Comparison of ENCODE assay signal across 8 cellular contexts in genomic region chr19:43463381-43464088, GRCh38. TPM values are rescaled to one million over a fixed set of nuclear protein-coding genes. Genes with fewer than 3 reads are reported as not detected.
DNase-seq lines count a peak whose midpoint lies in the region; ATAC-seq and TF ChIP-seq lines count a peak whose summit lies in the region.

No MANE protein-coding gene starts in this region.

- H3K4me2 ChIP-seq in PC-9, result peak overlapping the region; percentile 95

- ATAC-seq in GM21423 (IDR thresholded peaks at IDR 0.05; ENCODE audit: unreplicated experiment), result peak; percentile 85

- H3K9ac ChIP-seq in HUES48 (ENCODE audit: low read depth, low read length), result peak overlapping the region; percentile 46; the same call in 1 of the 2 replicates

- peaks cover 15% of the 10 kb centered on the region for H3K79me2 ChIP-seq in PC-9 (ENCODE audit: low read depth)

- TF ChIP-seq CTCF in PC-9 (conservative IDR thresholded peaks at IDR 0.05) (no peak), esophagus squamous epithelium (IDR thresholded peaks at IDR 0.05) (peak in 1 of 6 experiments; percentile 9)

- 0% methylated on average over 20 to 21 of the region's 54 CpGs for WGBS in esophagus squamous epithelium, 2 donors

- H2AFZ ChIP-seq in PC-9, result peak overlapping the region; percentile 83

- H3K9me3 ChIP-seq in HUES48 (ENCODE audit: control insufficient read depth, insufficient read depth, low read length) (no peaks in the 10 kb centered on the region), PC-9 (ENCODE audit: insufficient read depth, low read depth) (no peaks in the 10 kb centered on the region), esophagus squamous epithelium (no peaks in the 10 kb centered on the region), muscle layer of duodenum (ENCODE audit: control insufficient read depth in 1 of 2, low read length in 2 of 2) (no peaks in the 10 kb centered on the region)

- no peaks in the 10 kb centered on the region for H3K36me3 ChIP-seq in HUES48 (ENCODE audit: control insufficient read depth, insufficient read depth, low read length)
- H3K36me3 ChIP-seq in PC-9 (ENCODE audit: low read depth), result peaks cover 11% of the 10 kb centered on the region; the same call in 1 of the 2 replicates
- peaks cover 0 to 27% (median 5%) of the 10 kb centered on the region in 3 donors for H3K36me3 ChIP-seq in esophagus squamous epithelium
- H3K36me3 ChIP-seq in muscle layer of duodenum (ENCODE audit: control insufficient read depth in 1 of 2, insufficient read depth in 2 of 2, low read length in 2 of 2), result no peaks in the 10 kb centered on the region

- DNase-seq in D341Med (ENCODE audit: low spot score), result peak; percentile 98
- peak; percentile 80 to 91 for DNase-seq in PC-9
- DNase-seq in activated T-cell treated with anti-CD3 and anti-CD28 coated beads, Interleukin-2, amount 50 U/mL, for 48 hours, result peak; percentile 99
- DNase-seq in esophagus squamous epithelium (lab: John Stamatoyannopoulos, UW), result peak; percentile 93
- peak; percentile 98 for DNase-seq in stimulated activated CD8-positive, alpha-beta memory T cell treated with anti-CD3 and anti-CD28 coated beads, Interleukin-7, amount 100 ng/mL, for 1 hour (ENCODE audit: low read depth in 2 of 2)

- no peaks in the 10 kb centered on the region for H3K9me2 ChIP-seq in PC-9 (ENCODE audit: insufficient read depth)

- peak in 1 of 4 donors; percentile 53 for TF ChIP-seq POLR2A in esophagus squamous epithelium (IDR thresholded peaks at IDR 0.05)

- peak overlapping the region; percentile 94 for H3K4me3 ChIP-seq in HUES48 (ENCODE audit: low read depth, low read length)
- peak overlapping the region; percentile 80 for H3K4me3 ChIP-seq in PC-9
- H3K4me3 ChIP-seq in esophagus squamous epithelium, result peak overlapping the region; percentile 54 to 68 (median 66)
- H3K4me3 ChIP-seq in muscle layer of duodenum (ENCODE audit: low read depth in 1 of 2, low read length in 2 of 2), result peak overlapping the region; percentile 73 to 86

- intact Hi-C loops in PC-9 (cut with micrococcal nuclease; ENCODE audit: unreplicated experiment), result no loop called here
- intact Hi-C loops in esophagus squamous epithelium (cut with DNase I), result no loop called here

- CTCF ChIA-PET in PC-9 (lab: Charles Lee), result interaction anchor here (0.6 to 1.2 kb wide), 3 partner anchors 31 to 56 kb away, joined by 3 to 6 read pairs (median 4); no protein-coding TSS in a partner anchor

- peaks cover 23% of the 10 kb centered on the region for H3K27me3 ChIP-seq in HUES48 (ENCODE audit: control insufficient read depth, insufficient read depth, low read length)
- no peaks in the 10 kb centered on the region for H3K27me3 ChIP-seq in PC-9 (ENCODE audit: insufficient read depth, low read depth)
- no peaks in the 10 kb centered on the region for H3K27me3 ChIP-seq in esophagus squamous epithelium
- no peaks in the 10 kb centered on the region for H3K27me3 ChIP-seq in muscle layer of duodenum (ENCODE audit: low read depth, low read length)

- POLR2A ChIA-PET in PC-9 (lab: Charles Lee; ENCODE audit: unreplicated experiment), result interaction anchor here (0.5 to 0.7 kb wide), 6 partner anchors 13 to 563 kb away, joined by 3 to 21 read pairs (median 4); no protein-coding TSS in a partner anchor

- 0 out of 2 replicates have a peak, but pooled peaks cover 3% of the 10 kb centered on the region for H3K4me1 ChIP-seq in HUES48 (ENCODE audit: control insufficient read depth, insufficient read depth, low read length)
- H3K4me1 ChIP-seq in PC-9 (replicated peaks; ENCODE audit: insufficient read depth), result peaks cover 32% of the 10 kb centered on the region
- H3K4me1 ChIP-seq in esophagus squamous epithelium, result peaks cover 12 to 62% (median 29%) of the 10 kb centered on the region in 3 donors
- peaks cover 3 to 6% of the 10 kb centered on the region in 2 donors for H3K4me1 ChIP-seq in muscle layer of duodenum (ENCODE audit: control insufficient read depth in 1 of 2, insufficient read depth in 2 of 2, low read length in 2 of 2)

- H3K27ac ChIP-seq in HUES48 (ENCODE audit: low read depth, low read length) (peak overlapping the region; percentile 79), PC-9 (peak overlapping the region; percentile 63), esophagus squamous epithelium (peak overlapping the region; percentile 90 to 96 (median 92)), muscle layer of duodenum (ENCODE audit: low read length) (peak overlapping the region; percentile 65)

- no TSS peak for BruUV-seq in PC-9 (replicated peaks; lab: Mats Ljungman, UMichigan)

- H4K20me1 ChIP-seq in PC-9 (ENCODE audit: insufficient read depth), result 0 out of 2 replicates have a peak, but pooled peaks cover 6% of the 10 kb centered on the region

- peaks cover 59% of the 10 kb centered on the region for H3F3A ChIP-seq in PC-9 (ENCODE audit: insufficient read depth, low read depth)

RNA-seq across cellular contexts. Expression of gene LYPD3, which starts 1.9 kb away (rescaled TPM):
- total RNA-seq in PC-9 (2021) (70.8 and 78.3 TPM in 2 replicates), esophagus squamous epithelium (100 to 1,000 TPM; 312 to 823 (median 569) TPM)

RNA-seq across cellular contexts. Expression of gene PHLDB3, which starts 41.0 kb away (rescaled TPM):
- total RNA-seq in PC-9 (2021) (36.7 and 50.7 TPM in 2 replicates), esophagus squamous epithelium (10 to 100 TPM; 45.3 to 92.8 (median 61.9) TPM)

RNA-seq across cellular contexts. Expression of gene TEX101, which starts 48.8 kb away (rescaled TPM):
- total RNA-seq in PC-9 (2021), result not detected in 2 replicates
- total RNA-seq in esophagus squamous epithelium, result 1 to 10 TPM in 1 of 4 donors, under 1 TPM in 1, not detected in 2; 0.53 to 3.4 TPM

Comparison
In these comparisons a context has a peak if more than half of its experiments do, and no peak if none do; other contexts are left out.
1. Peak in every context shown above with its lines: DNase-seq, ATAC-seq, H3K4me3 ChIP-seq and H3K27ac ChIP-seq.